Comparison of ENCODE assay signal across 15 cellular contexts in the genomic region with DNA sequence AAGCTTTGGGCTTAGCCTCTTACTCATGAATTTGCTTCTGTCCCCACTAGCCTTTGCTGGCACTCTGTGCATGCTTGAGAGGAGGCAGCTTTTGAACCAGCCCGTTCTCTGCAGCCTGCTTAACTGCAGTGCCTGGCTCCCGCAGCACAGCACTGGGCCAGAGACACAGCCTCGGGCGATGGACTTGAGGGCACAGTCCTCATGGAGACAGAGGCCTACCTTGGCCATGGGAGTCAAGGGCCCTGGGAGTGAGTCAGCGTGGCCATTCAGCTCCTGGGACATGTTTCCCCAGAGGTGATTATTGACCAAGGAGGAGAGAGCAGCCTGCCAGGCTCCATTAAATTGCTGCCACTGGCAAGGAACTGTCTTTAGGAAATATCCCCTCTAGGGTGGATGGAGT.
DNase-seq lines count a peak whose midpoint lies in the region; ATAC-seq and TF ChIP-seq lines count a peak whose summit lies in the region.
"Had no signal": no experiment of that assay in that cellular context is flagged by ENCODE, and none has a peak within 500 bp of the region (broad histone marks: within the 10 kb centered on the region; RNA-seq: fewer than 3 reads in every experiment).

No MANE protein-coding gene starts in this region.

- POLR2A ChIA-PET in MCF 10A (lab: Yijun Ruan, JAX), result interaction anchor here (0.6 kb wide), 1 partner anchor 45 kb away, joined by 3 read pairs; no protein-coding TSS in a partner anchor

- H3K27ac ChIP-seq in breast epithelium (peak overlapping the region in 1 of 2 donors; percentile 41), testis (peak overlapping the region; percentile 61 to 82), left lung (no peak overlapping the region)
- H3K27ac ChIP-seq: 22Rv1, BLaER1 had no signal

- no peaks in the 10 kb centered on the region for H3K9me3 Mint-ChIP-seq in MCF 10A (ENCODE audit: unreplicated experiment)
- H3K9me3 Mint-ChIP-seq: CD4-positive, CD25-positive, alpha-beta regulatory T cell had no signal

- H3K4me1 Mint-ChIP-seq in MCF 10A (ENCODE audit: insufficient read depth, unreplicated experiment), result no peaks in the 10 kb centered on the region
- H3K4me1 Mint-ChIP-seq: CD4-positive, CD25-positive, alpha-beta regulatory T cell had no signal

- DNase-seq in MCF 10A (ENCODE audit: unreplicated experiment) (peak; percentile 6), breast epithelium (ENCODE audit: low spot score in 2 of 2) (no peak), kidney tubule cell (ENCODE audit: low spot score) (peak; percentile 3), renal cortical epithelial cell (ENCODE audit: low read depth) (peak; percentile 1), testis (no peak), CD1c-positive myeloid dendritic cell (ENCODE audit: extremely low spot score) (no peak), left lung (no peak)
- DNase-seq: AML-193; CD4-positive, CD25-positive, alpha-beta regulatory T cell; DMS53; GF-D8; H7 had no signal

- BruUV-seq in MCF 10A (replicated peaks; lab: Mats Ljungman, UMichigan), result no TSS peak

- no peaks in the 10 kb centered on the region for H3K27me3 Mint-ChIP-seq in MCF 10A (ENCODE audit: insufficient read depth, unreplicated experiment)

- no peaks in the 10 kb centered on the region for H3K36me3 Mint-ChIP-seq in MCF 10A (ENCODE audit: insufficient read depth, unreplicated experiment)
- H3K36me3 Mint-ChIP-seq: CD4-positive, CD25-positive, alpha-beta regulatory T cell had no signal

- TF ChIP-seq CTCF in MCF 10A (IDR thresholded peaks at IDR 0.05; ENCODE audit: unreplicated experiment), result no peak
- no peak for TF ChIP-seq CTCF in breast epithelium (IDR thresholded peaks at IDR 0.05)
- no peak for TF ChIP-seq CTCF in testis (IDR thresholded peaks at IDR 0.05)
- TF ChIP-seq CTCF in left lung (IDR thresholded peaks at IDR 0.05), result no peak

- 40% methylated on average over 5 of the region's 5 CpGs; no CpG with 5 or more reads in 1 of the 2 donors for WGBS in testis, 2 donors

- intact Hi-C loops in MCF 10A (cut with micrococcal nuclease), result no loop called here
- intact Hi-C loops in breast epithelium (cut with DNase I; ENCODE audit: low total_unique reads), result no loop called here
- intact Hi-C loops in testis (cut with DNase I; ENCODE audit: low total_unique reads), result no loop called here
- intact Hi-C loops in left lung (cut with DNase I), result no loop called here

- H3K9me3 ChIP-seq in breast epithelium (no peaks in the 10 kb centered on the region), testis (no peaks in the 10 kb centered on the region), left lung (no peaks in the 10 kb centered on the region)
- H3K9me3 ChIP-seq: BLaER1 had no signal

- H3K4me3 Mint-ChIP-seq in MCF 10A (ENCODE audit: unreplicated experiment), result no peak overlapping the region
- H3K4me3 Mint-ChIP-seq: CD4-positive, CD25-positive, alpha-beta regulatory T cell had no signal

- no peak overlapping the region for H3K4me3 ChIP-seq in breast epithelium
- H3K4me3 ChIP-seq in testis, result no peak overlapping the region
- no peak overlapping the region for H3K4me3 ChIP-seq in left lung
- H3K4me3 ChIP-seq: BLaER1 had no signal

- H3K27me3 ChIP-seq in breast epithelium, result no peaks in the 10 kb centered on the region
- no peaks in the 10 kb centered on the region for H3K27me3 ChIP-seq in testis
- peaks cover 0 to 23% of the 10 kb centered on the region in 2 donors for H3K27me3 ChIP-seq in left lung
- H3K27me3 ChIP-seq: BLaER1 had no signal

- no peak for TF ChIP-seq POLR2A in breast epithelium (IDR thresholded peaks at IDR 0.05)
- no peak for TF ChIP-seq POLR2A in testis (IDR thresholded peaks at IDR 0.05)

- no peak overlapping the region for H3K27ac Mint-ChIP-seq in MCF 10A (ENCODE audit: low read depth, unreplicated experiment)
- H3K27ac Mint-ChIP-seq: CD4-positive, CD25-positive, alpha-beta regulatory T cell had no signal

- no peak for ATAC-seq in GM19455 (IDR thresholded peaks at IDR 0.05; ENCODE audit: unreplicated experiment)
- no peak for ATAC-seq in left lung

- H3K4me1 ChIP-seq in breast epithelium, result no peaks in the 10 kb centered on the region
- H3K4me1 ChIP-seq in testis, result peaks cover 31% of the 10 kb centered on the region
- no peaks in the 10 kb centered on the region for H3K4me1 ChIP-seq in left lung

- CTCF ChIA-PET in MCF 10A (lab: Yijun Ruan, JAX), result interaction anchor here (0.5 to 1.0 kb wide), 2 partner anchors 79 to 155 kb away, joined by 3 to 4 read pairs; no protein-coding TSS in a partner anchor

- H3K36me3 ChIP-seq in breast epithelium (no peaks in the 10 kb centered on the region), testis (ENCODE audit: low read depth, missing control alignments) (no peaks in the 10 kb centered on the region), left lung (no peaks in the 10 kb centered on the region)
- H3K36me3 ChIP-seq: BLaER1 had no signal

Comparison
In these comparisons a context has a peak if more than half of its experiments do, and no peak if none do; other contexts are left out.
1. DNase-seq: peak in MCF 10A (single experiment), kidney tubule cell (single experiment) and renal cortical epithelial cell (single experiment); none in breast epithelium (0 of 2), testis (single experiment), CD1c-positive myeloid dendritic cell (single experiment) and left lung (0 of 2).
2. H3K27ac ChIP-seq: peak in testis (2 of 2); none in left lung (0 of 2).